In the genomic region with DNA sequence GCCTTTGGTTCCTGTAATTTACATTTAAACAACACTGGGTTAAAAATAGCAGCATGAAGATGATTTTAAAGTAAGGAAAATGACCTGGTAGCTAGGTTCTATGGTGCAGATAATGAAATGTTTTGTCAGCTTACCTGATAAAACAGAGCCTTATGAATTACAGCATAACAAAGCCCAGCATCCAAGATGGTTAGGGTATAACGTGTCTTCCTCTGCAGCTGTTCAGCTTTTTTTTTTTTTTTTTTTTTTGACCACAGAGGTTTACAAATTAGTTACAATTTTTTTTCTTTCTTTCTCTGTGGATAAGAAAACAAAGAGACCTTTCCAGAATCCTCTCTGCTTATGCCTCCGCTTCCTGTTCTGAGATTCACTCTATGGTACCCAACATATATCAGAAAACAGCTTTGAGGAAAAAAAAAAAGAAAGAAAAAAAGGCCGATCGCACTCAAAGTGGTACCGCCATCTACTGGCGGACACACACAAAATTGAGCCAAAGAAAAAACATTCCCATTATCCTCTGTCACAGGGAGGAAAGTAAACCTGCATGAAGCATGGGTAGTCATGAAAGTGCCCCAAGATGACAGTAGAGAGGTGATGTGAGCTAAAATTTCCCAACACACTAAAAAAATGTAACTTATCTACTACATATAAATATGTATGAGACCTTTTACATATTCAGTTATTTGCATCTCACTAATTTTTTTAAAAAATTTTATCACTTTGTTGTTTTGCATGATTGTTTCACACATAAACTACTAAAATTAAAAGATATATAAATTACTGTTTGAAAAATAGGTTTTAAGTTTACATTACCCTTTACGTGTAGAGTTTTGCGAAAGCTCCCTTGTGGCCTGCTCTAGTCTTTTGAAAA, we compare ENCODE assay signal across 9 cellular contexts. TPM values are rescaled to one million over a fixed set of nuclear protein-coding genes. Genes with fewer than 3 reads are reported as not detected.
DNase-seq lines count a peak whose midpoint lies in the region; ATAC-seq and FAIRE-seq lines count a peak whose summit lies in the region.
"Had no signal": no experiment of that assay in that cellular context is flagged by ENCODE, and none has a peak within 500 bp of the region (broad histone marks: within the 10 kb centered on the region; RNA-seq: fewer than 3 reads in every experiment).

SCN3A (minus strand) TSS at position 362 of the 871 bp plus-strand sequence. CDS start 27,656 bp downstream, outside the sequence.

- no peaks in the 10 kb centered on the region for H3K36me3 Mint-ChIP-seq in activated CD8-positive, alpha-beta memory T cell treated with anti-CD3 and anti-CD28 coated beads, Interleukin-2, amount 10 ng/mL, durations not matched to agents 7 days and 5 days
- H3K36me3 Mint-ChIP-seq: activated naive CD4-positive, alpha-beta T cell treated with anti-CD3 and anti-CD28 coated beads, Interleukin-2, amount 50 U/mL, for 72 hours had no signal

- FAIRE-seq in urothelium cell line (lab: Jason Lieb, UNC): no peak

- peaks cover 3% of the 10 kb centered on the region for H3K4me1 Mint-ChIP-seq in activated CD8-positive, alpha-beta memory T cell treated with anti-CD3 and anti-CD28 coated beads, Interleukin-2, amount 10 ng/mL, durations not matched to agents 7 days and 5 days

- CTCF ChIA-PET in activated CD8-positive, alpha-beta memory T cell treated with anti-CD3 and anti-CD28 coated beads, Interleukin-2, amount 10 ng/mL, durations not matched to agents 7 days and 5 days (lab: Charles Lee): interaction anchor here (0.7 to 2.6 kb wide), 7 partner anchors 13 to 446 kb away, joined by 3 to 26 read pairs (median 4); no protein-coding TSS in a partner anchor

- no peak within 1 kb of the TSS for H3K27ac Mint-ChIP-seq in activated CD8-positive, alpha-beta memory T cell treated with anti-CD3 and anti-CD28 coated beads, Interleukin-2, amount 10 ng/mL, durations not matched to agents 7 days and 5 days
- H3K27ac Mint-ChIP-seq: activated naive CD4-positive, alpha-beta T cell treated with anti-CD3 and anti-CD28 coated beads, Interleukin-2, amount 50 U/mL, for 72 hours had no signal

- no peaks in the 10 kb centered on the region for H3K27me3 Mint-ChIP-seq in activated CD8-positive, alpha-beta memory T cell treated with anti-CD3 and anti-CD28 coated beads, Interleukin-2, amount 10 ng/mL, durations not matched to agents 7 days and 5 days

- no peak within 1 kb of the TSS for H3K4me3 Mint-ChIP-seq in activated CD8-positive, alpha-beta memory T cell treated with anti-CD3 and anti-CD28 coated beads, Interleukin-2, amount 10 ng/mL, durations not matched to agents 7 days and 5 days

- DNase-seq in DMS53 (lab: John Stamatoyannopoulos, UW) (peak; percentile 97), NCI-H524 (lab: John Stamatoyannopoulos, UW) (peak; percentile 42 to 71), brain pericyte (ENCODE audit: low read depth, low spot score) (peak; percentile 8), left lobe of liver (ENCODE audit: low spot score) (no peak), urothelium cell line (ENCODE audit: low spot score) (peak; percentile 44)
- no peak for DNase-seq in activated CD8-positive, alpha-beta memory T cell treated with anti-CD3 and anti-CD28 coated beads, Interleukin-2, amount 10 ng/mL, durations not matched to agents 7 days and 5 days

- no peaks in the 10 kb centered on the region for H3K9me3 Mint-ChIP-seq in activated CD8-positive, alpha-beta memory T cell treated with anti-CD3 and anti-CD28 coated beads, Interleukin-2, amount 10 ng/mL, durations not matched to agents 7 days and 5 days (ENCODE audit: low read depth)
- H3K9me3 Mint-ChIP-seq: activated naive CD4-positive, alpha-beta T cell treated with anti-CD3 and anti-CD28 coated beads, Interleukin-2, amount 50 U/mL, for 72 hours had no signal

- peak; percentile 56 for ATAC-seq in GM19328 (IDR thresholded peaks at IDR 0.05; ENCODE audit: unreplicated experiment)
- ATAC-seq in HG03558 (IDR thresholded peaks at IDR 0.05; ENCODE audit: extremely low read depth, unreplicated experiment): peak; percentile 62
- ATAC-seq in left lobe of liver: peak; percentile 88
- ATAC-seq in activated CD8-positive, alpha-beta memory T cell treated with anti-CD3 and anti-CD28 coated beads, Interleukin-2, amount 10 ng/mL, durations not matched to agents 7 days and 5 days: no peak

RNA-seq across cellular contexts. Expression of gene SCN3A, which starts in this region (rescaled TPM):
- not detected for total RNA-seq in left lobe of liver
- under 1 TPM in 1 of 2 experiments, not detected in 1; 0.07 TPM for total RNA-seq in activated CD8-positive, alpha-beta memory T cell treated with anti-CD3 and anti-CD28 coated beads, Interleukin-2, amount 10 ng/mL, durations not matched to agents 7 days and 5 days

Comparison
In these comparisons a context has a peak if more than half of its experiments do, and no peak if none do; other contexts are left out.
1. Peak in ATAC-seq in left lobe of liver; RNA of the gene not detected or under 1 TPM.
2. DNase-seq: peak in DMS53 (single experiment), NCI-H524 (2 of 2), brain pericyte (single experiment) and urothelium cell line (single experiment); none in left lobe of liver (single experiment) and activated CD8-positive, alpha-beta memory T cell treated with anti-CD3 and anti-CD28 coated beads, Interleukin-2, amount 10 ng/mL, durations not matched to agents 7 days and 5 days (single experiment).